ENCODE assay signal across 7 cellular contexts in genomic region chr4:742742-743311, GRCh38. TPM values are rescaled to one million over a fixed set of nuclear protein-coding genes. Genes with fewer than 3 reads are reported as not detected.
DNase-seq lines count a peak whose midpoint lies in the region; ATAC-seq, FAIRE-seq and TF ChIP-seq lines count a peak whose summit lies in the region.

No MANE protein-coding gene starts in this region.

- POLR2A ChIA-PET in activated naive CD8-positive, alpha-beta T cell treated with anti-CD3 and anti-CD28 coated beads, Interleukin-2, amount 10 ng/mL, durations not matched to agents 7 days and 5 days (lab: Charles Lee) = interaction anchor here (0.6 to 1.5 kb wide), 2 partner anchors 10 to 245 kb away, joined by 3 to 8 read pairs; partner anchors contain the start of gene IDUA

- FAIRE-seq in GM12892 (lab: Jason Lieb, UNC) = peak; percentile 14

- no peak overlapping the region for H3K27ac Mint-ChIP-seq in activated naive CD8-positive, alpha-beta T cell treated with anti-CD3 and anti-CD28 coated beads, Interleukin-2, amount 10 ng/mL, durations not matched to agents 7 days and 5 days

- no peaks in the 10 kb centered on the region for H3K27me3 Mint-ChIP-seq in activated naive CD8-positive, alpha-beta T cell treated with anti-CD3 and anti-CD28 coated beads, Interleukin-2, amount 10 ng/mL, durations not matched to agents 7 days and 5 days

- ATAC-seq in activated naive CD8-positive, alpha-beta T cell treated with anti-CD3 and anti-CD28 coated beads, Interleukin-2, amount 10 ng/mL, durations not matched to agents 7 days and 5 days (ENCODE audit: low read depth) = peak; percentile 88

- H3K9me3 Mint-ChIP-seq in activated naive CD8-positive, alpha-beta T cell treated with anti-CD3 and anti-CD28 coated beads, Interleukin-2, amount 10 ng/mL, durations not matched to agents 7 days and 5 days = no peaks in the 10 kb centered on the region

- H3K4me1 Mint-ChIP-seq in activated naive CD8-positive, alpha-beta T cell treated with anti-CD3 and anti-CD28 coated beads, Interleukin-2, amount 10 ng/mL, durations not matched to agents 7 days and 5 days = peaks cover 1% of the 10 kb centered on the region

- H3K4me3 Mint-ChIP-seq in activated naive CD8-positive, alpha-beta T cell treated with anti-CD3 and anti-CD28 coated beads, Interleukin-2, amount 10 ng/mL, durations not matched to agents 7 days and 5 days = no peak overlapping the region

- peaks cover 4% of the 10 kb centered on the region for H3K36me3 Mint-ChIP-seq in activated naive CD8-positive, alpha-beta T cell treated with anti-CD3 and anti-CD28 coated beads, Interleukin-2, amount 10 ng/mL, durations not matched to agents 7 days and 5 days

- TF ChIP-seq POLR2A in GM12892 (IDR thresholded peaks at IDR 0.05; ENCODE audit: low read depth, low read length) = no peak

- DNase-seq in GM12892 (ENCODE audit: insufficient read length) = peak; percentile 93
- peak; percentile 80 for DNase-seq in HPDE6-E6E7 (ENCODE audit: extremely low spot score)
- peak; percentile 49 to 72 (median 64) for DNase-seq in T-helper 1 cell
- DNase-seq in activated naive CD8-positive, alpha-beta T cell treated with anti-CD3 and anti-CD28 coated beads, Interleukin-2, amount 10 ng/mL, durations not matched to agents 7 days and 5 days = peak; percentile 82
- DNase-seq in hepatic stellate cell (ENCODE audit: low spot score) = peak; percentile 87
- peak; percentile 60 to 73 for DNase-seq in stimulated activated CD4-positive, alpha-beta T cell treated with anti-CD3 and anti-CD28 coated beads, Interleukin-15, amount 100 ng/mL, for 48 hours (ENCODE audit: low read depth in 2 of 2)
- DNase-seq in DMS153 treated with DMSO at 0.1 percent for 48 hours (lab: John Stamatoyannopoulos, UW; ENCODE audit: unreplicated experiment) = no peak

RNA-seq across cellular contexts. Expression of gene PCGF3, which starts 37.2 kb away (rescaled TPM):
- 23.3 TPM for polyA plus RNA-seq in GM12892 (2012; ENCODE audit: missing spikeins)
- total RNA-seq in activated naive CD8-positive, alpha-beta T cell treated with anti-CD3 and anti-CD28 coated beads, Interleukin-2, amount 10 ng/mL, durations not matched to agents 7 days and 5 days = 10 to 100 TPM; 45.4 to 51.6 TPM

RNA-seq across cellular contexts. Expression of gene SLC49A3, which starts 53.9 kb away (rescaled TPM):
- polyA plus RNA-seq in GM12892 (2012; ENCODE audit: missing spikeins) = not detected
- total RNA-seq in activated naive CD8-positive, alpha-beta T cell treated with anti-CD3 and anti-CD28 coated beads, Interleukin-2, amount 10 ng/mL, durations not matched to agents 7 days and 5 days = 1 to 10 TPM; 2.0 to 2.1 TPM
